28 cellular contexts compared by ENCODE assay signal in the genomic region with DNA sequence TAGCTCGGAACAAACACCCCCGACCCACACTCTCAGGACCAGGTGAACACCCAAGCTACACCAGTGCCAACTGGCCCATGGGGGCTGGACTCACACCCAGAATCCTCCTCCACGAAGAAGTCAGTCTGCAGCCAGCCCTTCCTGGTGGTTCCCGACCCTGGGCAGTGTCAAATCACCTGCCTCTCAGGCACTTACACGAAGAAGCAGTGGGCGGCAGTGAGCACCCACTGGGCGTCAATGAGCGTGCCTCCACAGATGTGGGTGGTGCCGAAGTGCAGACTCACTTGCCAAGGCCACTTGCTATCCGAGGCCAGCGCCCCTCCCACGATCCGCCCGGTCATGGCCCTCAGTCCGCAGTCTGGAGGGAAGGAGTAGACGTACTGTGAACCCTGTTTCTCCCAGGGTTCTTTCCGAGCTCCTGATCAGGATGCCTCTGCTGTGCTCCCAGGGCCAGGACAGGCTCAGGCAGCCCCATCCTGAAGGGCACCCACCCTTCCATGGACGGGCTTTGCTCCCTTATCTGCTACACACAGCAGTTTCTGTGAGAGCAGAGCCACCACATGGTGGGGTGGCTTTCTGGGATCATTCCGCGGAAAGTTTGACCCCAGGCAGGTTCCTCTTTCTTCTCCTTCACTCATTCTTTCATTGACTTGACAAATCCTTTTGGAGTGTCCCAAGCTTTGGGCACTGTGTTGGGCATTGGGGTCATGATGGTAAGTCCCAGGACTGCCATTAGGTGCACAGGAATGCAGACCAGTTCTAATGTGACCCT. TPM values are rescaled to one million over a fixed set of nuclear protein-coding genes. Genes with fewer than 3 reads are reported as not detected.
DNase-seq lines count a peak whose midpoint lies in the region; ATAC-seq, FAIRE-seq and TF ChIP-seq lines count a peak whose summit lies in the region.
"Had no signal": no experiment of that assay in that cellular context is flagged by ENCODE, and none has a peak within 500 bp of the region (broad histone marks: within the 10 kb centered on the region; RNA-seq: fewer than 3 reads in every experiment).

No MANE protein-coding gene starts in this region.

- H3K27ac ChIP-seq in cardiac muscle cell, result peak overlapping the region; percentile 51
- H3K27ac ChIP-seq in K562 (ENCODE audit: extremely low read depth, low read depth, low read length), result peak overlapping the region; percentile 41; the same call in 2 of the 3 replicates
- H3K27ac ChIP-seq: BLaER1 treated with 17β-estradiol and CSF1 and Interleukin-3, amounts not matched to agents 10 nM and 100 nM; HL-60; vagina had no signal

- no peak overlapping the region for H3K4me3 ChIP-seq in cardiac muscle cell
- no peak overlapping the region for H3K4me3 ChIP-seq in K562
- H3K4me3 ChIP-seq: BLaER1 treated with 17β-estradiol and CSF1 and Interleukin-3, amounts not matched to agents 10 nM and 100 nM; vagina had no signal

- H3K79me2 ChIP-seq in K562 (ENCODE audit: control insufficient read depth, insufficient read depth, low read length), result peaks cover 8% of the 10 kb centered on the region; the same call in 2 of the 3 replicates

- peak overlapping the region; percentile 66 for H2AFZ ChIP-seq in K562 (ENCODE audit: low read depth, low read length)

- no peak for TF ChIP-seq POLR2A in K562 (conservative IDR thresholded peaks at IDR 0.05)

- intact Hi-C loops in left cardiac atrium (cut with DNase I) (loop anchor here in 1 of 2 donors (5.0 kb wide), 1 partner anchor 67 kb away; no protein-coding TSS in a partner anchor), K562 (cut with micrococcal nuclease) (loop anchor here (5.0 kb wide), 3 partner anchors 38 to 143 kb away; no protein-coding TSS in a partner anchor), left colon (cut with DNase I, micrococcal nuclease) (loop anchor here in 1 of 2 donors (10.0 kb wide), 1 partner anchor 65 kb away; no protein-coding TSS in a partner anchor)

- in situ Hi-C loops in K562 (cut with MboI), result no loop called here
- in situ Hi-C loops in GM13976 (cut with MboI; ENCODE audit: low sequenced_read_pairs, unreplicated experiment), result no loop called here

- no peak for ATAC-seq in left cardiac atrium
- ATAC-seq in K562, result peak; percentile 62
- ATAC-seq in HG02981 (IDR thresholded peaks at IDR 0.05; ENCODE audit: unreplicated experiment), result no peak
- ATAC-seq in left colon, result no peak
- ATAC-seq: SK-N-SH treated with all-trans-retinoic acid at 6 μM for 48 hours; stimulated activated effector memory CD8-positive, alpha-beta T cell treated with anti-CD3 and anti-CD28 coated beads, Interleukin-12 subunit alpha, Interleukin-12 subunit beta, amount 100 ng/mL, for 72 hours had no signal

- POLR2A ChIA-PET in K562 (lab: Yijun Ruan, JAX), result interaction anchor here (1.2 to 1.3 kb wide), 2 partner anchors 9 to 12 kb away, joined by 4 to 5 read pairs; no protein-coding TSS in a partner anchor

- peak; percentile 80 for FAIRE-seq in K562 (lab: Jason Lieb, UNC)
- FAIRE-seq: endothelial cell of umbilical vein, GM12891, H54 had no signal

- DNase-seq in cardiac muscle cell (ENCODE audit: low read depth in 1 of 2, low spot score in 1 of 2), result no peak
- no peak for DNase-seq in left cardiac atrium
- peak; percentile 73 to 79 (median 78) for DNase-seq in K562 (ENCODE audit: extremely low read depth in 1 of 4, low spot score in 3 of 4)
- peak; percentile 24 for DNase-seq in mucosa of gallbladder (ENCODE audit: low spot score)
- DNase-seq in GM13976 (ENCODE audit: low spot score), result no peak
- DNase-seq in NCI-H2081 treated with DMSO at 0.1 percent for 48 hours (lab: John Stamatoyannopoulos, UW), result no peak
- DNase-seq in left colon, result no peak
- DNase-seq: activated CD4-positive, alpha-beta T cell treated with anti-CD3 and anti-CD28 coated beads, Interleukin-2, amount 50 U/mL, for 48 hours; activated CD4-positive, CD25-positive, alpha-beta regulatory T cell; activated T-cell treated with anti-CD3 and anti-CD28 coated beads for 4 hours; Calu3; dermis blood vessel endothelial cell; glutamatergic neuron; NCI-H1048; NCI-H187; occipital lobe; stimulated activated CD4-positive, alpha-beta T cell treated with anti-CD3 and anti-CD28 coated beads, Interleukin-2, amount 100 ng/mL, for 48 hours had no signal

- H3K36me3 ChIP-seq in cardiac muscle cell, result no peaks in the 10 kb centered on the region
- H3K36me3 ChIP-seq in K562 (ENCODE audit: control insufficient read depth, insufficient read depth, low read length), result no peaks in the 10 kb centered on the region
- H3K36me3 ChIP-seq: BLaER1 treated with 17β-estradiol and CSF1 and Interleukin-3, amounts not matched to agents 10 nM and 100 nM; vagina had no signal

- peak overlapping the region; percentile 91 for H3K4me2 ChIP-seq in K562 (ENCODE audit: insufficient read depth, low read length)

- H4K20me1 ChIP-seq in K562 (replicated peaks; ENCODE audit: control insufficient read depth, insufficient read depth, low read length), result 0 out of 2 replicates have a peak, but pooled peaks cover 6% of the 10 kb centered on the region
- H4K20me1 ChIP-seq: BLaER1 treated with 17β-estradiol and CSF1 and Interleukin-3, amounts not matched to agents 10 nM and 100 nM had no signal

- no peaks in the 10 kb centered on the region for H3K9me3 ChIP-seq in cardiac muscle cell (ENCODE audit: low read depth)
- no peaks in the 10 kb centered on the region for H3K9me3 ChIP-seq in K562 (replicated peaks; ENCODE audit: control insufficient read depth, insufficient read depth, low read depth, low read length)
- H3K9me3 ChIP-seq: BLaER1 treated with 17β-estradiol and CSF1 and Interleukin-3, amounts not matched to agents 10 nM and 100 nM; vagina had no signal

- H3K9me1 ChIP-seq in K562 (ENCODE audit: control insufficient read depth, insufficient read depth, low read length), result no peaks in the 10 kb centered on the region

- TF ChIP-seq RAD21 in K562 (CRISPR knock-in tag; conservative IDR thresholded peaks at IDR 0.05 in 1 of 2, IDR thresholded peaks at IDR 0.05 in 1 of 2), result peak in 1 of 2 experiments; percentile 23; a peak in 1 of 4 replicates

- TF ChIP-seq EP300 in K562 (IDR thresholded peaks at IDR 0.05; ENCODE audit: low read length), result peak; percentile 70

- H3K4me1 ChIP-seq in cardiac muscle cell (ENCODE audit: low read depth), result peaks cover 41% of the 10 kb centered on the region
- peaks cover 36 to 38% of the 10 kb centered on the region in 2 experiments; a peak in 4 of 5 replicates for H3K4me1 ChIP-seq in K562 (replicated peaks in 1 of 2; ENCODE audit: control insufficient read depth in 2 of 2, insufficient read depth in 2 of 2, low read length in 2 of 2)

- BruUV-seq in K562 (replicated peaks; lab: Mats Ljungman, UMichigan), result no TSS peak

- WGBS in K562 (ENCODE audit: insufficient coverage, low coverage, missing lambda C conversion rate), result 26% methylated on average over 17 of the region's 20 CpGs

- CTCF ChIA-PET in K562 (lab: Yijun Ruan, JAX; ENCODE audit: low intra/inter-chr PET ratio), result no interaction called here

- H3K27me3 ChIP-seq in cardiac muscle cell (no peaks in the 10 kb centered on the region), K562 (ENCODE audit: control insufficient read depth in 2 of 2, insufficient read depth in 2 of 2, low read length in 2 of 2) (peaks cover 2 to 12% of the 10 kb centered on the region in 2 experiments; a peak in 3 of 5 replicates)
- H3K27me3 ChIP-seq: BLaER1 treated with 17β-estradiol and CSF1 and Interleukin-3, amounts not matched to agents 10 nM and 100 nM; vagina had no signal

- peak overlapping the region; percentile 6 to 80; a peak in 3 of 4 replicates for H3K9ac ChIP-seq in K562 (ENCODE audit: insufficient read depth in 1 of 2, low read depth in 2 of 2, low read length in 2 of 2)
- H3K9ac ChIP-seq: BLaER1 treated with 17β-estradiol and CSF1 and Interleukin-3, amounts not matched to agents 10 nM and 100 nM had no signal

- TF ChIP-seq CTCF in cardiac muscle cell (IDR thresholded peaks at IDR 0.05; ENCODE audit: low read depth, low read length) (no peak), K562 (IDR thresholded peaks at IDR 0.05 in 2 of 3, conservative IDR thresholded peaks at IDR 0.05 in 1 of 3; ENCODE audit: insufficient read depth in 2 of 3, low read depth in 1 of 3, low read length in 3 of 3) (peak in 1 of 3 experiments; percentile 41; a peak in 2 of 6 replicates), GM13976 (IDR thresholded peaks at IDR 0.05; ENCODE audit: borderline replicate concordance, control extremely low read depth, extremely low read depth, insufficient read depth, missing control alignments) (no peak)

RNA-seq across cellular contexts. Expression of gene TMPRSS13, which starts 19.4 kb away (rescaled TPM):
- total RNA-seq in cardiac muscle cell (0.04 and 0.66 TPM in 2 replicates), left cardiac atrium (under 1 TPM; 0.15 to 0.16 TPM), K562 (2014; rRNA removed) (0.08 and 0.27 TPM in 2 replicates), K562 (2014; rRNA removed; fragmentation: Illumina TruSeq; extraction: Trizol) (0.15 TPM in 1 of 2 replicates, not detected in the other), K562 (2015; rRNA removed; fragmentation: Illumina TruSeq; extraction: Trizol) (0.14 and 0.19 TPM in 2 replicates), K562 (2021) (0.29 and 0.34 TPM in 2 replicates), mucosa of gallbladder (0.63 TPM), left colon (under 1 TPM; 0.46 to 0.87 TPM)
- polyA plus RNA-seq in cardiac muscle cell (0.40 TPM in 1 of 2 replicates, not detected in the other), K562 (2011; rRNA removed) (0.25 and 0.37 TPM in 2 replicates), K562 (2014; fragmentation: Illumina TruSeq; extraction: Trizol) (0.13 and 0.24 TPM in 2 replicates), K562 (2014; fragmentation: Nextera tagmentation; extraction: Ambion mirVana) (under 1 TPM; 0.11 to 0.13 TPM), K562 (2014; rRNA removed) (0.23 and 0.25 TPM in 2 replicates)
- 1.1 TPM in 2 replicates for total RNA-seq in K562 (2011; cell fraction: chromatin; rRNA removed; ENCODE audit: low replicate concordance)
- total RNA-seq in K562 (2011; cell fraction: nucleolus; rRNA removed), result 0.33 and 0.66 TPM in 2 replicates
- 0.46 and 0.59 TPM in 2 replicates for total RNA-seq in K562 (2011; cell fraction: nucleoplasm; rRNA removed)
- 0.24 and 0.46 TPM in 2 replicates for polyA plus RNA-seq in K562 (2011; cell fraction: cytosol; rRNA removed)
- polyA plus RNA-seq in K562 (2011; cell fraction: nucleus; rRNA removed), result 1.2 and 1.7 TPM in 2 replicates
- 0.29 and 0.48 TPM in 2 replicates for polyA plus RNA-seq in K562 (2012)
- 0.21 TPM in 2 replicates for polyA minus RNA-seq in K562 (2011; rRNA and poly(A)+ RNA removed)
- polyA minus RNA-seq in K562 (2011; cell fraction: cytosol; rRNA and poly(A)+ RNA removed), result 0.48 TPM in 1 of 2 replicates, not detected in the other
- 0.40 and 0.44 TPM in 2 replicates for polyA minus RNA-seq in K562 (2011; cell fraction: nucleus; rRNA and poly(A)+ RNA removed)
- total RNA-seq: dermis blood vessel endothelial cell, myocyte, renal cortical epithelial cell had no signal

RNA-seq across cellular contexts. Expression of gene FXYD6, which starts 33.3 kb away (rescaled TPM):
- total RNA-seq in cardiac muscle cell (324 and 403 TPM in 2 replicates), left cardiac atrium (10 to 100 TPM; 31.2 to 37.6 TPM), K562 (2014; rRNA removed) (not detected in 2 replicates), K562 (2014; rRNA removed; fragmentation: Illumina TruSeq; extraction: Trizol) (not detected in 2 replicates), K562 (2015; rRNA removed; fragmentation: Illumina TruSeq; extraction: Trizol) (not detected in 2 replicates), K562 (2021) (0.27 and 0.35 TPM in 2 replicates), mucosa of gallbladder (185 TPM), left colon (10 to 100 TPM in 1 of 2 donors, 1 to 10 TPM in 1; 4.4 to 37.2 TPM)
- polyA plus RNA-seq in cardiac muscle cell (310 and 541 TPM in 2 replicates), K562 (2011; rRNA removed) (not detected in 2 replicates), K562 (2014; fragmentation: Illumina TruSeq; extraction: Trizol) (not detected in 2 replicates), K562 (2014; fragmentation: Nextera tagmentation; extraction: Ambion mirVana) (not detected), K562 (2014; rRNA removed) (0.07 TPM in 1 of 2 replicates, not detected in the other)
- total RNA-seq in K562 (2011; cell fraction: chromatin; rRNA removed; ENCODE audit: low replicate concordance), result not detected in 2 replicates
- not detected in 2 replicates for total RNA-seq in K562 (2011; cell fraction: nucleolus; rRNA removed)
- total RNA-seq in K562 (2011; cell fraction: nucleoplasm; rRNA removed), result not detected in 2 replicates
- polyA plus RNA-seq in K562 (2011; cell fraction: cytosol; rRNA removed), result 0.06 TPM in 1 of 2 replicates, not detected in the other
- 0.11 TPM in 1 of 2 replicates, not detected in the other for polyA plus RNA-seq in K562 (2011; cell fraction: nucleus; rRNA removed)
- 0.07 and 0.14 TPM in 2 replicates for polyA plus RNA-seq in K562 (2012)
- polyA minus RNA-seq in K562 (2011; rRNA and poly(A)+ RNA removed), result 0.18 TPM in 1 of 2 replicates, not detected in the other
- not detected in 2 replicates for polyA minus RNA-seq in K562 (2011; cell fraction: cytosol; rRNA and poly(A)+ RNA removed)
- not detected in 2 replicates for polyA minus RNA-seq in K562 (2011; cell fraction: nucleus; rRNA and poly(A)+ RNA removed)

Comparison
In these comparisons a context has a peak if more than half of its experiments do, and no peak if none do; other contexts are left out.
1. DNase-seq: peak in K562 (4 of 4) and mucosa of gallbladder (single experiment); none in cardiac muscle cell (0 of 2), left cardiac atrium (single experiment), GM13976 (single experiment), NCI-H2081 treated with DMSO at 0.1 percent for 48 hours (single experiment) and left colon (0 of 2).